Comparison of ENCODE assay signal across 16 cellular contexts in the genomic region with DNA sequence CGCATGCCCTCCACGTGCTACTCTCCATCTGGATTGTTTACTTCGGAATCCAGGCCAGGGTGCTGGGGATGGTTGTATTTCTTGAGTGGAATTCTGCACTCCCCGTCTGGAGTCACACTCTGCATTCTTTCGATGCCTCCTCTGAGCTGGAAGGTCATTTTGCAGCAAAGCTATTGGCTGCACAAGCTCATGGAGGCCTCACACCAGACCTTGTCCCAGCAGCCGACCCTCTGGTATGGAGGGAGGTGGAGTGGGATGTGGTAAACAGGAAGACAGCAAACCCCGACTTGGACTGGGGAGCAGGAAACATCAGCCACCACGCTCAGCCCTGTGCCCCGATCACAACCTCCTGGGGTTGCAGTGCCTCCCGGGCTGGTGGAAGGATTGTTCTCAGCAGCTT.
"Had no signal": no experiment of that assay in that cellular context is flagged by ENCODE, and none has a peak within 500 bp of the region (broad histone marks: within the 10 kb centered on the region; RNA-seq: fewer than 3 reads in every experiment).

No MANE protein-coding gene starts in this region.

- H3K27ac Mint-ChIP-seq: activated naive CD4-positive, alpha-beta T cell treated with anti-CD3 and anti-CD28 coated beads for 36 hours; activated naive CD8-positive, alpha-beta T cell treated with anti-CD3 and anti-CD28 coated beads, Interleukin-2, amount 50 U/mL, for 24 hours; activated T-helper 2 cell treated with anti-CD3 and anti-CD28 coated beads, Interferon-gamma antibody, Interleukin-2, Interleukin-4, amounts not matched to agents 10 μg/mL and 5 μg/mL and 100 μg/mL, durations not matched to agents 14 hours and 24 hours and 36 hours; mesothelial cell of epicardium had no signal

- H3K4me3 Mint-ChIP-seq: activated naive CD4-positive, alpha-beta T cell treated with anti-CD3 and anti-CD28 coated beads for 36 hours; activated naive CD8-positive, alpha-beta T cell treated with anti-CD3 and anti-CD28 coated beads, Interleukin-2, amount 50 U/mL, for 24 hours; mesothelial cell of epicardium had no signal

- FAIRE-seq: astrocyte, urothelium cell line had no signal

- H3K9me3 Mint-ChIP-seq: activated naive CD4-positive, alpha-beta T cell treated with anti-CD3 and anti-CD28 coated beads for 36 hours; activated naive CD8-positive, alpha-beta T cell treated with anti-CD3 and anti-CD28 coated beads, Interleukin-2, amount 50 U/mL, for 24 hours; activated T-helper 2 cell treated with anti-CD3 and anti-CD28 coated beads, Interferon-gamma antibody, Interleukin-2, Interleukin-4, amounts not matched to agents 10 μg/mL and 5 μg/mL and 100 μg/mL, durations not matched to agents 14 hours and 24 hours and 36 hours; mesothelial cell of epicardium had no signal

- H3K36me3 ChIP-seq: ovary, sigmoid colon, stomach, thoracic aorta had no signal

- H3K27me3 ChIP-seq: ovary, sigmoid colon, stomach had no signal

- ATAC-seq: activated CD4-positive, CD25-positive, alpha-beta regulatory T cell treated with anti-CD3 and anti-CD28 coated beads, Interleukin-2, amount 50 U/mL, for 24 hours; activated naive CD8-positive, alpha-beta T cell treated with anti-CD3 and anti-CD28 coated beads, Interleukin-2, amount 50 U/mL, for 24 hours had no signal

- H3K9me3 ChIP-seq: ovary, sigmoid colon, stomach, thoracic aorta had no signal

- H3K27ac ChIP-seq: ovary, sigmoid colon, stomach, thoracic aorta had no signal

- H3K4me1 Mint-ChIP-seq: activated naive CD8-positive, alpha-beta T cell treated with anti-CD3 and anti-CD28 coated beads, Interleukin-2, amount 50 U/mL, for 24 hours had no signal

- DNase-seq: activated CD4-positive, alpha-beta T cell treated with anti-CD3 and anti-CD28 coated beads, Interleukin-2, amount 50 U/mL, for 1 hour; activated naive CD4-positive, alpha-beta T cell treated with anti-CD3 and anti-CD28 coated beads for 36 hours; activated naive CD8-positive, alpha-beta T cell treated with anti-CD3 and anti-CD28 coated beads, Interleukin-2, amount 50 U/mL, for 24 hours; glutamatergic neuron; kidney glomerular epithelial cell; ovary; sigmoid colon; stimulated activated CD4-positive, alpha-beta T cell treated with anti-CD3 and anti-CD28 coated beads, Interleukin-1b, Interleukin-23, amount 100 ng/mL, for 48 hours; stomach; T-helper 9 cell had no signal

- H3K36me3 Mint-ChIP-seq: mesothelial cell of epicardium had no signal

- H3K4me3 ChIP-seq: ovary, sigmoid colon, stomach, thoracic aorta had no signal
